Comparison of ENCODE assay signal across 27 cellular contexts in the genomic region with DNA sequence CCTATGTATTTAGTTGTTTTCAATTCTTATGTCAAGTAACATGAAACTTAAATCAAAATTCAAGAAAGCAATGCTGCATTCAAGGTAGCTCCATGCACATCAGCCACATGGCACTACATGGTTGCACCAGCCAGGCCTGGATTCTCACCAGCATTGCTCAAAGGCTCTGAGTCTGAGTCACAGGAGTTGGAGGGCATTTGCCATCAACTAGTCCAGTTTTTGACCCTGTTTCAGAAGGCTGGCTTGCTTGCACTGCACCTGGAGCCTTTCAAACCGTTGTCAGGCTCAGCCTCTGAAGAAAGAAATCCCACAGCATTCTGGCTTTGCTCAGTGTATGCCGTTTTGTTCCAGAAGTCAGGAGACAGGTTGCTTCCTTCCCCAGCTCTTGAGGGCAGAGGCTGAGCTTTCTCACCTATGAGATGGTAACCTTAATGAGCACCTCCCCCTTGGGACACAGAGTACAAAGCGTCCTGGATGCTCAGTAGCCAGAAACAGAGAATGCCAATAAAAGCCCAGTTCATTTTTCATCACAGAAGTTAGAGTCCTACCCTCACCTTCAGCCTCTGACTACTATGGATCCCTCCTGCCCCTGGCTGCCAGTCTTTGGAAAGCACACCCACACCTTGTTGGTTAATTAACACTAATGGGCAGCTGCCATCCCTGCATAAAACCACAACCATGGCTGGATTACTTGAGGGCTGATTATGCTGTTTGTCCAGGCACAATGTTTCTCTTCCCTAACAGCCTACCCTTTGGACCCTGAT.
DNase-seq lines count a peak whose midpoint lies in the region; ATAC-seq, FAIRE-seq and TF ChIP-seq lines count a peak whose summit lies in the region.
"Had no signal": no experiment of that assay in that cellular context is flagged by ENCODE, and none has a peak within 500 bp of the region (broad histone marks: within the 10 kb centered on the region; RNA-seq: fewer than 3 reads in every experiment).

No MANE protein-coding gene starts in this region.

- no peaks in the 10 kb centered on the region for H3K36me3 Mint-ChIP-seq in WTC11
- H3K36me3 Mint-ChIP-seq in activated CD4-positive, alpha-beta T cell treated with anti-CD3 and anti-CD28 coated beads, Interleukin-2, amount 10 ng/mL, durations not matched to agents 24 days and 14 days (ENCODE audit: low read depth): no peaks in the 10 kb centered on the region
- H3K36me3 Mint-ChIP-seq: natural killer cell; stimulated activated naive B cell treated with anti-CD40 and anti-IgM and Interleukin-4, amounts not matched to agents 10 μg/mL and 1 μg/mL and 100 μg/mL, for 72 hours had no signal

- no peak overlapping the region for H3K4me3 Mint-ChIP-seq in WTC11
- no peak overlapping the region for H3K4me3 Mint-ChIP-seq in activated CD4-positive, alpha-beta T cell treated with anti-CD3 and anti-CD28 coated beads, Interleukin-2, amount 10 ng/mL, durations not matched to agents 24 days and 14 days
- H3K4me3 Mint-ChIP-seq: activated CD8-positive, alpha-beta T cell treated with anti-CD3 and anti-CD28 coated beads, Interleukin-2, amount 10 ng/mL, durations not matched to agents 7 days and 5 days; activated T-cell treated with anti-CD3 and anti-CD28 coated beads, Interleukin-2, amount 50 U/mL, for 24 hours; H9; natural killer cell; stimulated activated naive B cell treated with anti-CD40 and anti-IgM and Interleukin-4, amounts not matched to agents 10 μg/mL and 1 μg/mL and 100 μg/mL, for 72 hours had no signal

- TF ChIP-seq CTCF in heart right ventricle (IDR thresholded peaks at IDR 0.05): no peak
- TF ChIP-seq CTCF in WTC11 (IDR thresholded peaks at IDR 0.05): no peak
- no peak for TF ChIP-seq CTCF in hepatocyte (IDR thresholded peaks at IDR 0.05; ENCODE audit: poor library complexity)
- TF ChIP-seq CTCF in adrenal gland (IDR thresholded peaks at IDR 0.05): no peak

- H3K9me2 ChIP-seq in hepatocyte (replicated peaks; ENCODE audit: insufficient read depth): no peaks in the 10 kb centered on the region

- peak; percentile 58 for FAIRE-seq in urothelium cell line (lab: Jason Lieb, UNC)
- FAIRE-seq: endometrium, GM12891, HTR-8/SVneo, keratinocyte had no signal

- H3K4me1 ChIP-seq in heart right ventricle (peaks cover 0 to 5% (median 0%) of the 10 kb centered on the region in 9 donors), hepatocyte (ENCODE audit: insufficient read depth) (peaks cover 3% of the 10 kb centered on the region), adrenal gland (replicated peaks in 1 of 2) (no peaks in the 10 kb centered on the region)
- H3K4me1 ChIP-seq: colonic mucosa had no signal

- H3K27ac ChIP-seq in heart right ventricle: no peak overlapping the region
- no peak overlapping the region for H3K27ac ChIP-seq in hepatocyte
- H3K27ac ChIP-seq in adrenal gland: no peak overlapping the region
- H3K27ac ChIP-seq: colonic mucosa, ovary, sigmoid colon, thoracic aorta had no signal

- H3K79me2 ChIP-seq in hepatocyte: no peaks in the 10 kb centered on the region

- H3K4me3 ChIP-seq in heart right ventricle: no peak overlapping the region
- no peak overlapping the region for H3K4me3 ChIP-seq in hepatocyte
- no peak overlapping the region for H3K4me3 ChIP-seq in adrenal gland
- H3K4me3 ChIP-seq: colonic mucosa, ovary, sigmoid colon, thoracic aorta had no signal

- no peaks in the 10 kb centered on the region for H3K9me3 Mint-ChIP-seq in WTC11
- H3K9me3 Mint-ChIP-seq in activated CD4-positive, alpha-beta T cell treated with anti-CD3 and anti-CD28 coated beads, Interleukin-2, amount 10 ng/mL, durations not matched to agents 24 days and 14 days: no peaks in the 10 kb centered on the region
- H3K9me3 Mint-ChIP-seq: H9; stimulated activated naive B cell treated with anti-CD40 and anti-IgM and Interleukin-4, amounts not matched to agents 10 μg/mL and 1 μg/mL and 100 μg/mL, for 72 hours had no signal

- no peak overlapping the region for H3K4me2 ChIP-seq in hepatocyte

- H3K27ac Mint-ChIP-seq in WTC11: no peak overlapping the region
- no peak overlapping the region for H3K27ac Mint-ChIP-seq in activated CD4-positive, alpha-beta T cell treated with anti-CD3 and anti-CD28 coated beads, Interleukin-2, amount 10 ng/mL, durations not matched to agents 24 days and 14 days
- H3K27ac Mint-ChIP-seq: activated CD8-positive, alpha-beta T cell treated with anti-CD3 and anti-CD28 coated beads, Interleukin-2, amount 10 ng/mL, durations not matched to agents 7 days and 5 days; activated T-cell treated with anti-CD3 and anti-CD28 coated beads, Interleukin-2, amount 50 U/mL, for 24 hours; H9; natural killer cell; stimulated activated naive B cell treated with anti-CD40 and anti-IgM and Interleukin-4, amounts not matched to agents 10 μg/mL and 1 μg/mL and 100 μg/mL, for 72 hours had no signal

- H2AFZ ChIP-seq in hepatocyte: no peak overlapping the region

- intact Hi-C loops in heart right ventricle (cut with DNase I): no loop called here
- intact Hi-C loops in cardiac septum (cut with DNase I): no loop called here
- intact Hi-C loops in adrenal gland (cut with DNase I): no loop called here
- intact Hi-C loops in activated CD4-positive, alpha-beta T cell treated with anti-CD3 and anti-CD28 coated beads, Interleukin-2, amount 10 ng/mL, durations not matched to agents 24 days and 14 days (cut with micrococcal nuclease): no loop called here

- peaks cover 13% of the 10 kb centered on the region; the same call in 1 of the 2 replicates for H3K4me1 Mint-ChIP-seq in WTC11
- H3K4me1 Mint-ChIP-seq in activated CD4-positive, alpha-beta T cell treated with anti-CD3 and anti-CD28 coated beads, Interleukin-2, amount 10 ng/mL, durations not matched to agents 24 days and 14 days: no peaks in the 10 kb centered on the region
- H3K4me1 Mint-ChIP-seq: natural killer cell; stimulated activated naive B cell treated with anti-CD40 and anti-IgM and Interleukin-4, amounts not matched to agents 10 μg/mL and 1 μg/mL and 100 μg/mL, for 72 hours had no signal

- TF ChIP-seq POLR2A in adrenal gland (IDR thresholded peaks at IDR 0.05): no peak

- POLR2A ChIA-PET in WTC11 (lab: Charles Lee): no interaction called here

- CTCF ChIA-PET in WTC11 (lab: Charles Lee): no interaction called here

- ATAC-seq in heart right ventricle: peak in 7 of 8 donors; percentile 16 to 89 (median 76)
- ATAC-seq in WTC11: peak; percentile 57
- ATAC-seq: activated CD8-positive, alpha-beta T cell treated with anti-CD3 and anti-CD28 coated beads, Interleukin-2, amount 10 ng/mL, durations not matched to agents 7 days and 5 days; natural killer cell; stimulated activated naive B cell treated with anti-CD40 and anti-IgM and Interleukin-4, amounts not matched to agents 10 μg/mL and 1 μg/mL and 100 μg/mL, for 72 hours had no signal

- H3K27me3 ChIP-seq in heart right ventricle (no peaks in the 10 kb centered on the region), hepatocyte (no peaks in the 10 kb centered on the region), adrenal gland (no peaks in the 10 kb centered on the region)
- H3K27me3 ChIP-seq: colonic mucosa, ovary, sigmoid colon had no signal

- H3K36me3 ChIP-seq in heart right ventricle: no peaks in the 10 kb centered on the region
- H3K36me3 ChIP-seq in hepatocyte (replicated peaks; ENCODE audit: insufficient read depth, low read depth): no peaks in the 10 kb centered on the region
- H3K36me3 ChIP-seq in adrenal gland (replicated peaks in 1 of 2): no peaks in the 10 kb centered on the region
- H3K36me3 ChIP-seq: colonic mucosa, ovary, sigmoid colon, thoracic aorta had no signal

- peak in 1 of 2 donors; percentile 11 for DNase-seq in heart right ventricle
- no peak for DNase-seq in cardiac septum (ENCODE audit: low spot score)
- DNase-seq in WTC11 (ENCODE audit: low spot score): no peak
- DNase-seq in hepatocyte (ENCODE audit: low spot score): peak; percentile 5
- peak; percentile 14 for DNase-seq in urothelium cell line (ENCODE audit: low spot score)
- DNase-seq in adrenal gland: no peak
- DNase-seq in effector CD8-positive, alpha-beta T cell (lab: John Stamatoyannopoulos, UW): no peak
- no peak for DNase-seq in activated CD4-positive, alpha-beta T cell treated with anti-CD3 and anti-CD28 coated beads, Interleukin-2, amount 10 ng/mL, durations not matched to agents 24 days and 14 days
- DNase-seq: activated CD8-positive, alpha-beta T cell treated with anti-CD3 and anti-CD28 coated beads, Interleukin-2, amount 10 ng/mL, durations not matched to agents 7 days and 5 days; activated naive CD4-positive, alpha-beta T cell treated with Interleukin-2 at 50 U/mL for 16 hours; activated T-cell treated with anti-CD3 and anti-CD28 coated beads, Interleukin-2, amount 50 U/mL, for 24 hours; colonic mucosa; H9; hippocampal formation; natural killer cell; NCI-H1105; NCI-H2081; ovary; sigmoid colon; stimulated activated CD4-positive, alpha-beta T cell treated with anti-CD3 and anti-CD28 coated beads, Interleukin-1b, Interleukin-23, amount 100 ng/mL, for 48 hours; stimulated activated naive B cell treated with anti-CD40 and anti-IgM and Interleukin-4, amounts not matched to agents 10 μg/mL and 1 μg/mL and 100 μg/mL, for 72 hours; T1000 had no signal

- 39% methylated on average over 3 of the region's 3 CpGs for WGBS in heart right ventricle, 2 donors
- 48% methylated on average over 3 of the region's 3 CpGs for WGBS in hepatocyte (ENCODE audit: low lambda C conversion rate, missing lambda C conversion rate)
- 56 to 77% (median 70%) methylated on average over 3 of the region's 3 CpGs for WGBS in adrenal gland, 4 donors

- no peaks in the 10 kb centered on the region for H3K27me3 Mint-ChIP-seq in WTC11 (ENCODE audit: low read depth)
- no peaks in the 10 kb centered on the region for H3K27me3 Mint-ChIP-seq in activated CD4-positive, alpha-beta T cell treated with anti-CD3 and anti-CD28 coated beads, Interleukin-2, amount 10 ng/mL, durations not matched to agents 24 days and 14 days
- H3K27me3 Mint-ChIP-seq: activated T-cell treated with anti-CD3 and anti-CD28 coated beads, Interleukin-2, amount 50 U/mL, for 24 hours; stimulated activated naive B cell treated with anti-CD40 and anti-IgM and Interleukin-4, amounts not matched to agents 10 μg/mL and 1 μg/mL and 100 μg/mL, for 72 hours had no signal

- H3K9me3 ChIP-seq in heart right ventricle (no peaks in the 10 kb centered on the region), hepatocyte (ENCODE audit: low read depth) (no peaks in the 10 kb centered on the region), adrenal gland (replicated peaks in 1 of 3) (no peaks in the 10 kb centered on the region)
- H3K9me3 ChIP-seq: colonic mucosa, ovary, sigmoid colon, thoracic aorta had no signal

- no peaks in the 10 kb centered on the region for H4K20me1 ChIP-seq in hepatocyte (ENCODE audit: insufficient read depth, poor library complexity, severe bottlenecking)

TF ChIP-seq in WTC11, 78 proteins besides CTCF, POLR2A, EP300 and RAD21 (continues in another document):
- no peak for TF ChIP-seq ZNF671 (CRISPR knock-in tag; IDR thresholded peaks at IDR 0.05)

Comparison
In these comparisons a context has a peak if more than half of its experiments do, and no peak if none do; other contexts are left out.
1. DNase-seq: peak in hepatocyte (single experiment) and urothelium cell line (single experiment); none in cardiac septum (single experiment), WTC11 (single experiment), adrenal gland (0 of 7), effector CD8-positive, alpha-beta T cell (single experiment) and activated CD4-positive, alpha-beta T cell treated with anti-CD3 and anti-CD28 coated beads, Interleukin-2, amount 10 ng/mL, durations not matched to agents 24 days and 14 days (single experiment).